In genomic region chr1:1274299-1274930, GRCh38 we compare ENCODE assay signal across 6 cellular contexts. TPM values are rescaled to one million over a fixed set of nuclear protein-coding genes. Genes with fewer than 3 reads are reported as not detected.
DNase-seq lines count a peak whose midpoint lies in the region; ATAC-seq and TF ChIP-seq lines count a peak whose summit lies in the region.

No MANE protein-coding gene starts in this region.

- POLR2A ChIA-PET in HEK293T (lab: Yijun Ruan, JAX) = interaction anchor here (1.0 to 1.4 kb wide), 3 partner anchors 11 to 24 kb away, joined by 3 to 8 read pairs (median 3); no protein-coding TSS in a partner anchor

- peak overlapping the region; percentile 83 for H3K27ac ChIP-seq in angular gyrus (ENCODE audit: low read depth, low read length)

- DNase-seq in naive B cell = no peak
- DNase-seq in HEK293T (ENCODE audit: extremely low spot score) = no peak
- DNase-seq in cerebellar nuclear complex (lab: John Stamatoyannopoulos, UW) = no peak
- DNase-seq in NCI-H2029 treated with DMSO at 0.1 percent for 48 hours (lab: John Stamatoyannopoulos, UW) = no peak

- no peaks in the 10 kb centered on the region for H3K9me3 Mint-ChIP-seq in naive B cell

- H3K27ac Mint-ChIP-seq in naive B cell = peak overlapping the region in 3 of 6 donors; percentile 82 to 88 (median 84)

- H3K4me3 Mint-ChIP-seq in naive B cell = peak overlapping the region; percentile 57 to 87 (median 78)

- CTCF ChIA-PET in HEK293T (lab: Yijun Ruan, JAX) = no interaction called here

- ATAC-seq in GM21423 (IDR thresholded peaks at IDR 0.05; ENCODE audit: unreplicated experiment) (peak; percentile 14), naive B cell (ENCODE audit: low read depth in 2 of 2) (no peak)

- H3K4me1 Mint-ChIP-seq in naive B cell = peaks cover 32 to 37% (median 34%) of the 10 kb centered on the region in 3 donors

- H3K36me3 Mint-ChIP-seq in naive B cell = no peaks in the 10 kb centered on the region

- H3K27me3 Mint-ChIP-seq in naive B cell = no peaks in the 10 kb centered on the region

TF ChIP-seq in HEK293T, 16 proteins besides CTCF, POLR2A, EP300 and RAD21:
- TF ChIP-seq SUZ12 (IDR thresholded peaks at IDR 0.05) (no peak), FOXK2 (IDR thresholded peaks at IDR 0.05) (no peak), FOXA1 (IDR thresholded peaks at IDR 0.05) (no peak), ARNT (IDR thresholded peaks at IDR 0.05) (no peak), L3MBTL2 (conservative IDR thresholded peaks at IDR 0.05) (no peak), BHLHE40 (IDR thresholded peaks at IDR 0.05; ENCODE audit: borderline replicate concordance) (no peak), TARDBP (IDR thresholded peaks at IDR 0.05) (no peak), LEF1 (IDR thresholded peaks at IDR 0.05; ENCODE audit: borderline replicate concordance) (no peak), NFRKB (IDR thresholded peaks at IDR 0.05) (no peak), HDGF (IDR thresholded peaks at IDR 0.05; ENCODE audit: borderline replicate concordance) (no peak)

RNA-seq across cellular contexts. Expression of gene UBE2J2, which starts 0.8 kb away (rescaled TPM):
- 100 to 1,000 TPM in 1 of 6 donors, 10 to 100 TPM in 5; 75.1 to 112 (median 87.4) TPM for polyA plus RNA-seq in naive B cell (ENCODE audit: low read depth in 6 of 6)

RNA-seq across cellular contexts. Expression of gene SCNN1D, which starts 5.8 kb away (rescaled TPM):
- polyA plus RNA-seq in naive B cell (ENCODE audit: low read depth in 6 of 6) = not detected

RNA-seq across cellular contexts. Expression of gene C1QTNF12, which starts 27.9 kb away (rescaled TPM):
- polyA plus RNA-seq in naive B cell (ENCODE audit: low read depth in 6 of 6) = not detected

RNA-seq across cellular contexts. Expression of gene ACAP3, which starts 33.3 kb away (rescaled TPM):
- 1 to 10 TPM; 1.9 to 7.2 (median 3.1) TPM for polyA plus RNA-seq in naive B cell (ENCODE audit: low read depth in 6 of 6)

RNA-seq across cellular contexts. Expression of gene PUSL1, which starts 34.0 kb away (rescaled TPM):
- 10 to 100 TPM in 5 of 6 donors, 1 to 10 TPM in 1; 7.2 to 17.2 (median 11.9) TPM for polyA plus RNA-seq in naive B cell (ENCODE audit: low read depth in 6 of 6)
